In the genomic region with DNA sequence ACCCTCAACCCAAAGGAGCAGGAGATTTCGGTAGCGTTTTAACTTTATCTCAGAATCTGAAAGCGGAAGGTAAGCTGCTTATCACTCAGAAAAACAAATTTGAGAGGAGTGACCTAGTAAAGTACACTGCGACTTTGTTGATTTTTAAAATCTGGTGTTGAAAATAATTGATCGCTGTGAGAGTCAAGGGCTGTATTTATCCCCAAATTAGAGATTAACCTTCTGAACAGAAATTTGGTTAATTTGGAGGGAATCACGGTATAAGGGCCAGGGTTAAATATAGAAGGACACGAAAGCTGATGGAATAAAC, we compare ENCODE assay signal across 9 cellular contexts. TPM values are rescaled to one million over a fixed set of nuclear protein-coding genes. Genes with fewer than 3 reads are reported as not detected.
DNase-seq lines count a peak whose midpoint lies in the region; ATAC-seq, FAIRE-seq and TF ChIP-seq lines count a peak whose summit lies in the region.
"Had no signal": no experiment of that assay in that cellular context is flagged by ENCODE, and none has a peak within 500 bp of the region (broad histone marks: within the 10 kb centered on the region; RNA-seq: fewer than 3 reads in every experiment).

No MANE protein-coding gene starts in this region.

- DNase-seq in activated T-cell treated with anti-CD3 and anti-CD28 coated beads, Interleukin-2, amount 50 U/mL, for 72 hours: no peak
- DNase-seq in activated T-cell treated with anti-CD3 and anti-CD28 coated beads, Interleukin-2, amount 50 U/mL, for 24 hours: no peak
- DNase-seq in bronchial epithelial cell (ENCODE audit: low read depth): no peak
- no peak for DNase-seq in type B pancreatic cell (ENCODE audit: extremely low spot score, unreplicated experiment)
- DNase-seq in C1 segment of cervical spinal cord (lab: John Stamatoyannopoulos, UW): no peak
- DNase-seq in posterior cingulate gyrus: no peak
- DNase-seq in activated CD4-positive, alpha-beta memory T cell treated with anti-CD3 and anti-CD28 coated beads, Interleukin-2, amount 10 ng/mL, durations not matched to agents 7 days and 5 days: no peak
- DNase-seq: activated effector memory CD4-positive, alpha-beta T cell treated with anti-CD3 and anti-CD28 coated beads, Interleukin-2, amount 50 U/mL, for 16 hours had no signal

- no peaks in the 10 kb centered on the region for H3K9me3 ChIP-seq in mesodermal cell (ENCODE audit: control insufficient read depth, low read length)

- POLR2A ChIA-PET in activated CD4-positive, alpha-beta memory T cell treated with anti-CD3 and anti-CD28 coated beads, Interleukin-2, amount 10 ng/mL, durations not matched to agents 7 days and 5 days (lab: Charles Lee): no interaction called here

- peak overlapping the region; percentile 69 for H3K27ac ChIP-seq in mesodermal cell (ENCODE audit: low read depth, low read length, severe bottlenecking)

- H3K36me3 Mint-ChIP-seq in activated T-cell treated with anti-CD3 and anti-CD28 coated beads, Interleukin-2, amount 50 U/mL, for 72 hours (ENCODE audit: insufficient read depth in 2 of 2): no peaks in the 10 kb centered on the region
- H3K36me3 Mint-ChIP-seq in activated T-cell treated with anti-CD3 and anti-CD28 coated beads, Interleukin-2, amount 50 U/mL, for 24 hours (ENCODE audit: low read depth): no peaks in the 10 kb centered on the region
- no peaks in the 10 kb centered on the region for H3K36me3 Mint-ChIP-seq in type B pancreatic cell
- no peaks in the 10 kb centered on the region for H3K36me3 Mint-ChIP-seq in activated CD4-positive, alpha-beta memory T cell treated with anti-CD3 and anti-CD28 coated beads, Interleukin-2, amount 10 ng/mL, durations not matched to agents 7 days and 5 days (ENCODE audit: low read depth)

- H3K27me3 ChIP-seq in bronchial epithelial cell (ENCODE audit: control insufficient read depth, insufficient read depth, low read length): no peaks in the 10 kb centered on the region

- H3K9me3 Mint-ChIP-seq in activated T-cell treated with anti-CD3 and anti-CD28 coated beads, Interleukin-2, amount 50 U/mL, for 72 hours: no peaks in the 10 kb centered on the region
- H3K9me3 Mint-ChIP-seq in activated T-cell treated with anti-CD3 and anti-CD28 coated beads, Interleukin-2, amount 50 U/mL, for 24 hours: no peaks in the 10 kb centered on the region
- no peaks in the 10 kb centered on the region for H3K9me3 Mint-ChIP-seq in type B pancreatic cell
- no peaks in the 10 kb centered on the region for H3K9me3 Mint-ChIP-seq in activated CD4-positive, alpha-beta memory T cell treated with anti-CD3 and anti-CD28 coated beads, Interleukin-2, amount 10 ng/mL, durations not matched to agents 7 days and 5 days

- no peak overlapping the region for H3K27ac Mint-ChIP-seq in activated T-cell treated with anti-CD3 and anti-CD28 coated beads, Interleukin-2, amount 50 U/mL, for 72 hours
- no peak overlapping the region for H3K27ac Mint-ChIP-seq in activated T-cell treated with anti-CD3 and anti-CD28 coated beads, Interleukin-2, amount 50 U/mL, for 24 hours
- peak overlapping the region; percentile 66 for H3K27ac Mint-ChIP-seq in type B pancreatic cell
- H3K27ac Mint-ChIP-seq in activated CD4-positive, alpha-beta memory T cell treated with anti-CD3 and anti-CD28 coated beads, Interleukin-2, amount 10 ng/mL, durations not matched to agents 7 days and 5 days: no peak overlapping the region

- ATAC-seq in activated T-cell treated with anti-CD3 and anti-CD28 coated beads, Interleukin-2, amount 50 U/mL, for 72 hours (replicated peaks in 1 of 2): no peak

- H3K4me1 ChIP-seq in mesodermal cell (ENCODE audit: control insufficient read depth, insufficient read depth, low read length, poor library complexity, severe bottlenecking): no peaks in the 10 kb centered on the region

- H3K4me3 Mint-ChIP-seq in activated T-cell treated with anti-CD3 and anti-CD28 coated beads, Interleukin-2, amount 50 U/mL, for 72 hours: peak overlapping the region; percentile 51 to 55
- no peak overlapping the region for H3K4me3 Mint-ChIP-seq in activated T-cell treated with anti-CD3 and anti-CD28 coated beads, Interleukin-2, amount 50 U/mL, for 24 hours
- H3K4me3 Mint-ChIP-seq in type B pancreatic cell: peak overlapping the region; percentile 77
- H3K4me3 Mint-ChIP-seq in activated CD4-positive, alpha-beta memory T cell treated with anti-CD3 and anti-CD28 coated beads, Interleukin-2, amount 10 ng/mL, durations not matched to agents 7 days and 5 days: no peak overlapping the region

- H3K36me3 ChIP-seq in bronchial epithelial cell (ENCODE audit: control insufficient read depth, insufficient read depth, low read length) (no peaks in the 10 kb centered on the region), mesodermal cell (ENCODE audit: control insufficient read depth, insufficient read depth, low read length) (no peaks in the 10 kb centered on the region)

- peaks cover 76% of the 10 kb centered on the region for H3K27me3 Mint-ChIP-seq in activated T-cell treated with anti-CD3 and anti-CD28 coated beads, Interleukin-2, amount 50 U/mL, for 72 hours (ENCODE audit: low read depth)
- peaks cover 89% of the 10 kb centered on the region for H3K27me3 Mint-ChIP-seq in activated T-cell treated with anti-CD3 and anti-CD28 coated beads, Interleukin-2, amount 50 U/mL, for 24 hours
- peaks cover 3% of the 10 kb centered on the region for H3K27me3 Mint-ChIP-seq in type B pancreatic cell
- H3K27me3 Mint-ChIP-seq in activated CD4-positive, alpha-beta memory T cell treated with anti-CD3 and anti-CD28 coated beads, Interleukin-2, amount 10 ng/mL, durations not matched to agents 7 days and 5 days: peaks cover 52% of the 10 kb centered on the region

- FAIRE-seq in bronchial epithelial cell (lab: Jason Lieb, UNC): no peak

- WGBS in mesodermal cell (ENCODE audit: insufficient coverage in 2 of 2), 2 experiments: 20 to 40% methylated on average over 1 to 5 of the region's 7 CpGs

- H3K4me3 ChIP-seq in bronchial epithelial cell (ENCODE audit: low read depth, low read length) (peak overlapping the region; percentile 24), mesodermal cell (ENCODE audit: extremely low read depth, insufficient read depth, low read length, poor library complexity, severe bottlenecking) (peak overlapping the region; percentile 26)

- peaks cover 13% of the 10 kb centered on the region for H3K4me1 Mint-ChIP-seq in activated T-cell treated with anti-CD3 and anti-CD28 coated beads, Interleukin-2, amount 50 U/mL, for 72 hours (ENCODE audit: low read depth)
- peaks cover 6% of the 10 kb centered on the region for H3K4me1 Mint-ChIP-seq in activated T-cell treated with anti-CD3 and anti-CD28 coated beads, Interleukin-2, amount 50 U/mL, for 24 hours (ENCODE audit: low read depth)
- H3K4me1 Mint-ChIP-seq in type B pancreatic cell (ENCODE audit: unreplicated experiment): peaks cover 7% of the 10 kb centered on the region
- H3K4me1 Mint-ChIP-seq in activated CD4-positive, alpha-beta memory T cell treated with anti-CD3 and anti-CD28 coated beads, Interleukin-2, amount 10 ng/mL, durations not matched to agents 7 days and 5 days: peaks cover 3% of the 10 kb centered on the region

- CTCF ChIA-PET in activated CD4-positive, alpha-beta memory T cell treated with anti-CD3 and anti-CD28 coated beads, Interleukin-2, amount 10 ng/mL, durations not matched to agents 7 days and 5 days (lab: Charles Lee): no interaction called here

- intact Hi-C loops in posterior cingulate gyrus (cut with DNase I): no loop called here

- no peak for TF ChIP-seq CTCF in bronchial epithelial cell (IDR thresholded peaks at IDR 0.05; ENCODE audit: insufficient read depth, low read length, severe bottlenecking)
- no peak for TF ChIP-seq CTCF in type B pancreatic cell (conservative IDR thresholded peaks at IDR 0.05)

RNA-seq across cellular contexts. Expression of a gene that starts 0.2 kb away (rescaled TPM):
- under 1 TPM; 0.02 to 0.19 TPM for total RNA-seq in activated T-cell treated with anti-CD3 and anti-CD28 coated beads, Interleukin-2, amount 50 U/mL, for 72 hours
- total RNA-seq in bronchial epithelial cell: 1.3 and 2.4 TPM in 2 replicates
- polyA plus RNA-seq in mesodermal cell (2013, experiment 1 of 2): 5.7 TPM
- polyA plus RNA-seq in mesodermal cell (2013, experiment 2 of 2): 3.3 TPM
- 6.4 and 13.0 TPM in 2 replicates for total RNA-seq in type B pancreatic cell (ENCODE audit: low replicate concordance)
- total RNA-seq in activated CD4-positive, alpha-beta memory T cell treated with anti-CD3 and anti-CD28 coated beads, Interleukin-2, amount 10 ng/mL, durations not matched to agents 7 days and 5 days: not detected

Comparison
In these comparisons a context has a peak if more than half of its experiments do, and no peak if none do; other contexts are left out.
1. H3K4me3 Mint-ChIP-seq: peak in activated T-cell treated with anti-CD3 and anti-CD28 coated beads, Interleukin-2, amount 50 U/mL, for 72 hours (2 of 2) and type B pancreatic cell (single experiment); none in activated T-cell treated with anti-CD3 and anti-CD28 coated beads, Interleukin-2, amount 50 U/mL, for 24 hours (single experiment) and activated CD4-positive, alpha-beta memory T cell treated with anti-CD3 and anti-CD28 coated beads, Interleukin-2, amount 10 ng/mL, durations not matched to agents 7 days and 5 days (single experiment).